8 cellular contexts compared by ENCODE assay signal in the genomic region with DNA sequence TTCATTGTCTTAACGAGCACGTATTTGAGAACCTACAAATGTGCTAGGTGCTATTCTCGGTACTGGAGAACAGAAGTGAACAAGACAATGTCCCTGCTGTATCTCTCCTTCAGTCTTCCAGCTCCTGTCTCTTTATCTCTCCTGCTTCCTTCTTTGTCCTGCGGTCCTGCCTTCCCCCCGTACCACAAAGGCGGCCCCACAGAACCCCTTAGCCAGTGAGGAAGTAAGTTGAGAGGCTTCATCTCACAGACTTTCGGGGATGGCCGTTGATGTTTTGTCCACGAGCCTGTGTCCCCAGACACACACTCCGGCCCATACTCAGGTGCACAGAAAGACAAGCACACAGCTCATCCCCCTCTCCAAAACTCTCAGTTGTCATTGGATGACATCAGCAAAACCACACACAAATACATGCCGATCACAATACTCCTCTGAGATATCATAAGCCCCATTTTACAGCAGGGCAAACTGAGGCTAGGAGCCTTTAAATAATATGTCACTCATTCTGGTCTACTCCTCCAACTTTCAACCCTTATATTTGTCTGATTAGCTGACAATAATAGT. TPM values are rescaled to one million over a fixed set of nuclear protein-coding genes. Genes with fewer than 3 reads are reported as not detected.
A peak's percentile ranks its signal among the peaks of the same experiment; 100 is the strongest.
DNase-seq lines count a peak whose midpoint lies in the region; ATAC-seq and TF ChIP-seq lines count a peak whose summit lies in the region.

No MANE protein-coding gene starts in this region.

- H3K18ac ChIP-seq in trophoblast cell (ENCODE audit: low read length) = no peak overlapping the region

- no peak overlapping the region for H3K14ac ChIP-seq in trophoblast cell (ENCODE audit: low read length)

- no peak overlapping the region for H3K23ac ChIP-seq in trophoblast cell (ENCODE audit: low read length)

- WGBS in trophoblast cell (ENCODE audit: extremely low coverage, insufficient coverage, insufficient read length) = no CpG with 5 or more reads among the region's 11 CpGs

- peak overlapping the region; percentile 78 for H3K9ac ChIP-seq in DND-41 (ENCODE audit: low read depth, low read length)
- H3K9ac ChIP-seq in NT2/D1 (ENCODE audit: insufficient read length, low read depth) = peak overlapping the region; percentile 43
- H3K9ac ChIP-seq in endocrine pancreas (ENCODE audit: control insufficient read depth, insufficient read depth, low read length) = peak overlapping the region; percentile 69
- H3K9ac ChIP-seq in trophoblast cell (ENCODE audit: low read length) = no peak overlapping the region

- H2AFZ ChIP-seq in DND-41 (ENCODE audit: low read depth, low read length) (peak overlapping the region; percentile 80), trophoblast cell (ENCODE audit: insufficient read depth, low read length, poor library complexity) (no peak overlapping the region)

- ATAC-seq in DND-41 (ENCODE audit: insufficient read depth, low read depth) = no peak
- no peak for ATAC-seq in GM21367 (IDR thresholded peaks at IDR 0.05; ENCODE audit: unreplicated experiment)
- no peak for ATAC-seq in HG02870 (IDR thresholded peaks at IDR 0.05; ENCODE audit: unreplicated experiment)

- H4K91ac ChIP-seq in trophoblast cell (ENCODE audit: low read depth, low read length) = no peak overlapping the region

- no peak overlapping the region for H3K4ac ChIP-seq in trophoblast cell (ENCODE audit: low read depth, low read length)

- H3K79me2 ChIP-seq in DND-41 (ENCODE audit: insufficient read depth, low read length) = peaks cover 20% of the 10 kb centered on the region
- H3K79me2 ChIP-seq in trophoblast cell (ENCODE audit: control insufficient read depth, insufficient read depth, low read length, poor library complexity) = peaks cover 5% of the 10 kb centered on the region

- no peaks in the 10 kb centered on the region for H3K9me3 ChIP-seq in DND-41 (ENCODE audit: insufficient read depth, low read length, severe bottlenecking)
- H3K9me3 ChIP-seq in NT2/D1 (ENCODE audit: insufficient read depth, low read length) = no peaks in the 10 kb centered on the region
- no peaks in the 10 kb centered on the region for H3K9me3 ChIP-seq in endocrine pancreas (ENCODE audit: control insufficient read depth, low read length)
- peaks cover 2% of the 10 kb centered on the region for H3K9me3 ChIP-seq in trophoblast cell (ENCODE audit: insufficient read depth, low read depth, low read length)

- H3K4me3 ChIP-seq in DND-41 (ENCODE audit: low read depth in 1 of 2, low read length in 2 of 2) (peak overlapping the region; percentile 30 to 73; a peak in 3 of 4 replicates), NT2/D1 (ENCODE audit: insufficient read length, low read depth) (peak overlapping the region; percentile 91), endocrine pancreas (ENCODE audit: control insufficient read depth, insufficient read depth, low read length) (peak overlapping the region; percentile 50), trophoblast cell (ENCODE audit: low read depth, low read length) (no peak overlapping the region)

- no peaks in the 10 kb centered on the region for H4K20me1 ChIP-seq in DND-41 (ENCODE audit: insufficient read depth, low read length)

- no peak overlapping the region for H2BK12ac ChIP-seq in trophoblast cell (ENCODE audit: low read length)

- peak overlapping the region; percentile 38 for H4K8ac ChIP-seq in trophoblast cell (ENCODE audit: low read depth, low read length)

- H3K4me2 ChIP-seq in DND-41 (ENCODE audit: insufficient read depth, low read length) (peak overlapping the region; percentile 97), trophoblast cell (ENCODE audit: low read length) (peak overlapping the region; percentile 65)

- H2BK120ac ChIP-seq in trophoblast cell (ENCODE audit: insufficient read depth, low read length, poor library complexity) = no peak overlapping the region

- no peaks in the 10 kb centered on the region for H3K27me3 ChIP-seq in DND-41 (ENCODE audit: insufficient read depth, low read length, poor library complexity)
- no peaks in the 10 kb centered on the region for H3K27me3 ChIP-seq in NT2/D1 (ENCODE audit: insufficient read depth, insufficient read length)
- H3K27me3 ChIP-seq in endocrine pancreas (ENCODE audit: control insufficient read depth, insufficient read depth, low read length) = no peaks in the 10 kb centered on the region
- no peaks in the 10 kb centered on the region for H3K27me3 ChIP-seq in trophoblast cell (ENCODE audit: insufficient read depth, low read length)

- no peak overlapping the region for H4K12ac ChIP-seq in trophoblast cell (ENCODE audit: low read depth, low read length)

- H3K27ac ChIP-seq in DND-41 (ENCODE audit: low read length) = peak overlapping the region; percentile 91
- H3K27ac ChIP-seq in trophoblast cell (ENCODE audit: low read depth, low read length) = no peak overlapping the region

- H3K4me1 ChIP-seq in DND-41 (ENCODE audit: insufficient read depth, low read length) = peaks cover 42% of the 10 kb centered on the region
- peaks cover 10% of the 10 kb centered on the region for H3K4me1 ChIP-seq in NT2/D1 (ENCODE audit: insufficient read depth, insufficient read length)
- peaks cover 4% of the 10 kb centered on the region for H3K4me1 ChIP-seq in endocrine pancreas (ENCODE audit: control insufficient read depth, insufficient read depth, low read length)
- H3K4me1 ChIP-seq in trophoblast cell (ENCODE audit: control insufficient read depth in 1 of 2, insufficient read depth in 2 of 2, low read length in 2 of 2) = peaks cover 7% of the 10 kb centered on the region in 2 experiments

- TF ChIP-seq CTCF in DND-41 (IDR thresholded peaks at IDR 0.05; ENCODE audit: borderline replicate concordance, extremely low read depth, low read length, poor library complexity, severe bottlenecking) = no peak

- H3K36me3 ChIP-seq in DND-41 (ENCODE audit: insufficient read depth, low read length) = peaks cover 19% of the 10 kb centered on the region
- H3K36me3 ChIP-seq in NT2/D1 (ENCODE audit: insufficient read depth, insufficient read length, low read length) = peaks cover 19% of the 10 kb centered on the region
- H3K36me3 ChIP-seq in endocrine pancreas (ENCODE audit: control insufficient read depth, insufficient read depth, low read length) = no peaks in the 10 kb centered on the region
- H3K36me3 ChIP-seq in trophoblast cell (ENCODE audit: control insufficient read depth in 1 of 2, insufficient read depth in 2 of 2, low read length in 2 of 2) = no peaks in the 10 kb centered on the region

- no peak overlapping the region for H2BK5ac ChIP-seq in trophoblast cell (ENCODE audit: low read depth, low read length, poor library complexity)

- DNase-seq in DND-41 (no peak), NT2/D1 (ENCODE audit: low read depth, low spot score) (no peak), trophoblast cell (peak in 1 of 2 donors; percentile 31), DMS153 treated with DMSO at 0.1 percent for 48 hours (lab: John Stamatoyannopoulos, UW; ENCODE audit: unreplicated experiment) (no peak), NCI-H1092 treated with DMSO at 0.1 percent for 48 hours (lab: John Stamatoyannopoulos, UW) (no peak)

- no peak overlapping the region for H2AK5ac ChIP-seq in trophoblast cell (ENCODE audit: low read length)

- H3K79me1 ChIP-seq in trophoblast cell (ENCODE audit: low read length) = peaks cover 7% of the 10 kb centered on the region

RNA-seq across cellular contexts. Expression of a gene that starts 0.5 kb away (rescaled TPM):
- polyA plus RNA-seq in trophoblast cell (2013) = 3.2 and 3.6 TPM in 2 replicates

RNA-seq across cellular contexts. Expression of a gene that starts 10.1 kb away (rescaled TPM):
- 5.1 and 5.2 TPM in 2 replicates for polyA plus RNA-seq in trophoblast cell (2013)

RNA-seq across cellular contexts. Expression of a gene that starts 18.7 kb away (rescaled TPM):
- polyA plus RNA-seq in trophoblast cell (2013) = 3.7 and 3.9 TPM in 2 replicates

RNA-seq across cellular contexts. Expression of a gene that starts 27.6 kb away (rescaled TPM):
- polyA plus RNA-seq in trophoblast cell (2013) = 8.3 and 9.9 TPM in 2 replicates

RNA-seq across cellular contexts. Expression of a gene that starts 27.9 kb away (rescaled TPM):
- 42.9 and 43.7 TPM in 2 replicates for polyA plus RNA-seq in trophoblast cell (2013)
